ENCODE assay signal across 10 cellular contexts in genomic region chr10:8044331-8044907, GRCh38. TPM values are rescaled to one million over a fixed set of nuclear protein-coding genes. Genes with fewer than 3 reads are reported as not detected.
DNase-seq lines count a peak whose midpoint lies in the region; ATAC-seq and TF ChIP-seq lines count a peak whose summit lies in the region.
"Had no signal": no experiment of that assay in that cellular context is flagged by ENCODE, and none has a peak within 500 bp of the region (broad histone marks: within the 10 kb centered on the region; RNA-seq: fewer than 3 reads in every experiment).

No MANE protein-coding gene starts in this region.

- H3K4me3 ChIP-seq in cardiac muscle cell (peak overlapping the region; percentile 23), heart left ventricle (peak overlapping the region in 1 of 12 donors; percentile 25), lower lobe of right lung (peak overlapping the region; percentile 37), thoracic aorta (peak overlapping the region; percentile 67), PC-3 (ENCODE audit: low read length) (no peak overlapping the region)

- H3K36me3 Mint-ChIP-seq in activated CD8-positive, alpha-beta T cell treated with anti-CD3 and anti-CD28 coated beads for 36 hours (ENCODE audit: low read depth): no peaks in the 10 kb centered on the region

- CTCF ChIA-PET in activated CD8-positive, alpha-beta T cell treated with anti-CD3 and anti-CD28 coated beads for 36 hours (lab: Charles Lee): no interaction called here
- CTCF ChIA-PET in PC-3 (lab: Charles Lee): no interaction called here

- no peak overlapping the region for H3K4me2 ChIP-seq in PC-3 (ENCODE audit: low read length)

- no TSS peak for BruUV-seq in PC-3 (replicated peaks; lab: Mats Ljungman, UMichigan)

- 5 to 16% (median 14%) methylated on average over 12 of the region's 12 CpGs for WGBS in heart left ventricle, 4 donors

- TF ChIP-seq POLR2A in heart left ventricle (IDR thresholded peaks at IDR 0.05): no peak

- H3K27ac ChIP-seq in cardiac muscle cell: no peak overlapping the region
- H3K27ac ChIP-seq in heart left ventricle: no peak overlapping the region
- no peak overlapping the region for H3K27ac ChIP-seq in lower lobe of right lung
- H3K27ac ChIP-seq in thoracic aorta: no peak overlapping the region
- H3K27ac ChIP-seq in PC-3 (ENCODE audit: low read length): no peak overlapping the region

- no peaks in the 10 kb centered on the region for H3K9me2 ChIP-seq in PC-3 (replicated peaks; ENCODE audit: low read length)

- H3K36me3 ChIP-seq in cardiac muscle cell: no peaks in the 10 kb centered on the region
- H3K36me3 ChIP-seq in heart left ventricle: no peaks in the 10 kb centered on the region
- no peaks in the 10 kb centered on the region for H3K36me3 ChIP-seq in lower lobe of right lung
- no peaks in the 10 kb centered on the region for H3K36me3 ChIP-seq in thoracic aorta
- no peaks in the 10 kb centered on the region for H3K36me3 ChIP-seq in PC-3 (ENCODE audit: low read depth, low read length)

- H3K4me3 Mint-ChIP-seq in activated CD8-positive, alpha-beta T cell treated with anti-CD3 and anti-CD28 coated beads for 36 hours: peak overlapping the region; percentile 51

- DNase-seq in cardiac muscle cell (ENCODE audit: low read depth in 1 of 2, low spot score in 1 of 2) (no peak), heart left ventricle (no peak), lower lobe of right lung (no peak), thoracic aorta (ENCODE audit: low spot score) (no peak), PC-3 (no peak)
- no peak for DNase-seq in activated CD8-positive, alpha-beta T cell treated with anti-CD3 and anti-CD28 coated beads for 36 hours
- no peak for DNase-seq in stimulated activated CD4-positive, alpha-beta T cell treated with anti-CD3 and anti-CD28 coated beads, Interleukin-15, amount 100 ng/mL, for 24 hours
- DNase-seq: C1 segment of cervical spinal cord, hypothalamus had no signal

- H3K9me3 ChIP-seq in cardiac muscle cell (ENCODE audit: low read depth): no peaks in the 10 kb centered on the region
- no peaks in the 10 kb centered on the region for H3K9me3 ChIP-seq in heart left ventricle
- no peaks in the 10 kb centered on the region for H3K9me3 ChIP-seq in lower lobe of right lung
- H3K9me3 ChIP-seq in thoracic aorta: no peaks in the 10 kb centered on the region
- H3K9me3 ChIP-seq in PC-3 (ENCODE audit: low read length): no peaks in the 10 kb centered on the region

- H3K27ac Mint-ChIP-seq in activated CD8-positive, alpha-beta T cell treated with anti-CD3 and anti-CD28 coated beads for 36 hours: no peak overlapping the region

- H3K9me3 Mint-ChIP-seq in activated CD8-positive, alpha-beta T cell treated with anti-CD3 and anti-CD28 coated beads for 36 hours: no peaks in the 10 kb centered on the region

- H3K4me1 ChIP-seq in cardiac muscle cell (ENCODE audit: low read depth) (no peaks in the 10 kb centered on the region), heart left ventricle (peaks cover 2 to 42% (median 17%) of the 10 kb centered on the region in 12 donors), lower lobe of right lung (peaks cover 27% of the 10 kb centered on the region), thoracic aorta (ENCODE audit: control insufficient read depth in 1 of 2, low read depth in 2 of 2) (peaks cover 7 to 22% of the 10 kb centered on the region in 2 donors), PC-3 (ENCODE audit: insufficient read depth, low read length) (no peaks in the 10 kb centered on the region)

- peaks cover 85% of the 10 kb centered on the region for H3K27me3 Mint-ChIP-seq in activated CD8-positive, alpha-beta T cell treated with anti-CD3 and anti-CD28 coated beads for 36 hours

- ATAC-seq in heart left ventricle: no peak
- ATAC-seq in activated CD8-positive, alpha-beta T cell treated with anti-CD3 and anti-CD28 coated beads for 36 hours: no peak
- ATAC-seq in lower lobe of right lung: no peak
- no peak for ATAC-seq in thoracic aorta (ENCODE audit: insufficient number of reproducible peaks, low FRiP score, low read depth)
- no peak for ATAC-seq in PC-3
- no peak for ATAC-seq in HG03135 (IDR thresholded peaks at IDR 0.05; ENCODE audit: unreplicated experiment)

- H3K27me3 ChIP-seq in cardiac muscle cell (peaks cover 100% of the 10 kb centered on the region), heart left ventricle (peaks cover 84 to 100% (median 99%) of the 10 kb centered on the region in 9 donors), lower lobe of right lung (ENCODE audit: low read depth) (peaks cover 99% of the 10 kb centered on the region), thoracic aorta (replicated peaks; ENCODE audit: insufficient read depth) (peaks cover 37% of the 10 kb centered on the region), PC-3 (ENCODE audit: low read length) (peaks cover 22% of the 10 kb centered on the region)

- TF ChIP-seq CTCF in cardiac muscle cell (IDR thresholded peaks at IDR 0.05; ENCODE audit: low read depth, low read length) (no peak), heart left ventricle (IDR thresholded peaks at IDR 0.05) (no peak), lower lobe of right lung (IDR thresholded peaks at IDR 0.05) (no peak), thoracic aorta (IDR thresholded peaks at IDR 0.05) (no peak), PC-3 (conservative IDR thresholded peaks at IDR 0.05; ENCODE audit: low read depth, low read length) (no peak)
- TF ChIP-seq CTCF in activated CD8-positive, alpha-beta T cell treated with anti-CD3 and anti-CD28 coated beads for 36 hours (IDR thresholded peaks at IDR 0.05): no peak

- no peak overlapping the region for H3K9ac ChIP-seq in PC-3 (ENCODE audit: low read length)

- H3K79me2 ChIP-seq in PC-3 (ENCODE audit: low read length): no peaks in the 10 kb centered on the region

- H3F3A ChIP-seq in PC-3 (ENCODE audit: low read length, unreplicated experiment): no peaks in the 10 kb centered on the region

- intact Hi-C loops in heart left ventricle (cut with DNase I) (no loop called here), lower lobe of right lung (cut with DNase I) (no loop called here), PC-3 (cut with micrococcal nuclease) (loop anchor here (5.0 kb wide), 1 partner anchor 167 kb away; no protein-coding TSS in a partner anchor)
- intact Hi-C loops in activated CD8-positive, alpha-beta T cell treated with anti-CD3 and anti-CD28 coated beads for 36 hours (cut with micrococcal nuclease): loop anchor here (5.0 to 10.0 kb wide), 3 partner anchors 430 to 1258 kb away; no protein-coding TSS in a partner anchor

- no peak overlapping the region for H2AFZ ChIP-seq in PC-3 (ENCODE audit: low read length)

- H4K20me1 ChIP-seq in PC-3 (ENCODE audit: low read length): no peaks in the 10 kb centered on the region

- peaks cover 65% of the 10 kb centered on the region for H3K4me1 Mint-ChIP-seq in activated CD8-positive, alpha-beta T cell treated with anti-CD3 and anti-CD28 coated beads for 36 hours (ENCODE audit: low read depth)

- POLR2A ChIA-PET in activated CD8-positive, alpha-beta T cell treated with anti-CD3 and anti-CD28 coated beads for 36 hours (lab: Charles Lee): no interaction called here
- POLR2A ChIA-PET in PC-3 (lab: Charles Lee; ENCODE audit: unreplicated experiment): no interaction called here

RNA-seq across cellular contexts. Expression of gene GATA3, which starts 10.1 kb away (rescaled TPM):
- total RNA-seq in cardiac muscle cell (2.1 and 3.4 TPM in 2 replicates), heart left ventricle (1 to 10 TPM in 7 of 9 donors, under 1 TPM in 2; 0.71 to 3.4 (median 1.4) TPM), lower lobe of right lung (4.6 TPM), thoracic aorta (not detected), PC-3 (2014; rRNA removed) (2.6 and 3.6 TPM in 2 replicates)
- polyA plus RNA-seq in cardiac muscle cell (4.4 and 11.4 TPM in 2 replicates), heart left ventricle (1 to 10 TPM; 1.0 to 1.1 TPM)
- 10 to 100 TPM; 24.4 to 27.2 TPM for total RNA-seq in activated CD8-positive, alpha-beta T cell treated with anti-CD3 and anti-CD28 coated beads for 36 hours

Comparison
In these comparisons a context has a peak if more than half of its experiments do, and no peak if none do; other contexts are left out.
1. intact Hi-C loops: an anchor here in activated CD8-positive, alpha-beta T cell treated with anti-CD3 and anti-CD28 coated beads for 36 hours (5.0 to 10.0 kb wide) and PC-3 (5.0 kb wide); none called in heart left ventricle and lower lobe of right lung.